In the genomic region with DNA sequence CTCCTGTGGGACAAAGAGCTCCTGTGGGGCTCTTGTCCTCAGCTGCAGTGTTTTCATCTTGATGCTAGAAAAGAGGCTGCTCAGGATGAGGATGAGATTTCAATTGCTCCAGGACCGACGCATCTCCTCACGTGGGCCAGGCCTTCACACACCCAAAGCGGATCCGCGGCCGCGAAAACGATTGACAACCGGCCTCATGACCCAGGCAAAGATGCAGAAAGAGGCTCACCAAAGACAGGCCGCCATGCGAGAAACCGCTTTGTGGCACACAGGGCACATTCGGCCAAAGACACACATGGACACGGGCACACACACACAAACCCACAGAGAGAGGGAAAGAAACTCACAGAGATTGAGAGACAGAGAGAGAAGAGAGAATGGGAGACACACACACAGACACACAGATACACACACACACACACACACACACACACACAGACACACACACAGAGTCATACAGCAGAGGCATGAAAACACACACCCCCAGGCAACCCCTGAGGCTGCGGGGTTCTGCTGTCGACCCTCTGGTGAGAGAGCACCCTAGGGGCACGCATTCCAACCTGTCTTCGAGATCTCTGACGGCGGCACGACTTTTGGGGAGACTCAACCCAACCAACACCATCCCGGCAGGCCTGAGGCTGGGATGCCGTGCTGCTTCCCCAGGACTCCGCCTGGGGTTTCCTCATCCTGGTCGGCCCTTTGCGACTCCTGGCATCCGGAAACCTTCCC, we compare ENCODE assay signal across 8 cellular contexts.
DNase-seq lines count a peak whose midpoint lies in the region; TF ChIP-seq lines count a peak whose summit lies in the region.

No MANE protein-coding gene starts in this region.

- no peaks in the 10 kb centered on the region for H3K36me3 ChIP-seq in hepatocyte (replicated peaks; ENCODE audit: insufficient read depth, low read depth)

- H3K79me1 ChIP-seq in H9 (ENCODE audit: insufficient read depth, low read depth, low read length, poor library complexity, severe bottlenecking), result no peaks in the 10 kb centered on the region

- no peak overlapping the region for H2BK15ac ChIP-seq in H9 (ENCODE audit: low read depth, low read length)

- no peak for DNase-seq in H9
- no peak for DNase-seq in activated CD4-positive, alpha-beta memory T cell treated with anti-CD3 and anti-CD28 coated beads, Interleukin-2, amount 10 ng/mL, durations not matched to agents 7 days and 5 days
- no peak for DNase-seq in hepatocyte (ENCODE audit: low spot score)
- no peak for DNase-seq in NCI-H526 treated with DMSO at 0.1 percent for 48 hours (lab: John Stamatoyannopoulos, UW)
- no peak for DNase-seq in NOMO-1 treated with DMSO at 0.1 percent for 48 hours (lab: John Stamatoyannopoulos, UW; ENCODE audit: unreplicated experiment)
- no peak for DNase-seq in cortex of kidney (lab: John Stamatoyannopoulos, UW)
- no peak for DNase-seq in SHP77 treated with DMSO at 0.1 percent for 48 hours (lab: John Stamatoyannopoulos, UW)

- no peak overlapping the region for H3K56ac ChIP-seq in H9 (ENCODE audit: insufficient read length, low read depth, low read length)

- POLR2A ChIA-PET in activated CD4-positive, alpha-beta memory T cell treated with anti-CD3 and anti-CD28 coated beads, Interleukin-2, amount 10 ng/mL, durations not matched to agents 7 days and 5 days (lab: Charles Lee), result no interaction called here

- H3K4me3 ChIP-seq in hepatocyte, result no peak overlapping the region
- peak overlapping the region; percentile 10 to 29 (median 22) for H3K4me3 ChIP-seq in skin epidermis

- H3T11ph ChIP-seq in H9 (ENCODE audit: low read length), result no peak overlapping the region

- H3K79me2 ChIP-seq in H9 (ENCODE audit: insufficient read depth, low read length) (no peaks in the 10 kb centered on the region), hepatocyte (no peaks in the 10 kb centered on the region)

- no peaks in the 10 kb centered on the region for H3K9me2 ChIP-seq in hepatocyte (replicated peaks; ENCODE audit: insufficient read depth)

- no peak overlapping the region for H4K8ac ChIP-seq in H9 (replicated peaks; ENCODE audit: insufficient read length, low read depth, low read length)

- TF ChIP-seq CTCF in H9 (conservative IDR thresholded peaks at IDR 0.05) (no peak), hepatocyte (IDR thresholded peaks at IDR 0.05; ENCODE audit: poor library complexity) (no peak)

- H3K4me1 ChIP-seq in H9 (ENCODE audit: insufficient read depth, low read length) (no peaks in the 10 kb centered on the region), hepatocyte (ENCODE audit: insufficient read depth) (peaks cover 6% of the 10 kb centered on the region)

- no peak overlapping the region for H2BK20ac ChIP-seq in H9 (ENCODE audit: low read depth, low read length, poor library complexity, severe bottlenecking)

- peaks cover 0 to 2% (median 1%) of the 10 kb centered on the region in 3 experiments; a peak in 2 of 7 replicates for H3K36me3 Mint-ChIP-seq in H9 (ENCODE audit: insufficient read depth in 1 of 3, low read depth in 3 of 3)
- no peaks in the 10 kb centered on the region for H3K36me3 Mint-ChIP-seq in activated CD4-positive, alpha-beta memory T cell treated with anti-CD3 and anti-CD28 coated beads, Interleukin-2, amount 10 ng/mL, durations not matched to agents 7 days and 5 days (ENCODE audit: low read depth)

- H4K5ac ChIP-seq in H9 (ENCODE audit: insufficient read length, low read depth, low read length), result no peak overlapping the region

- H3K4ac ChIP-seq in H9 (ENCODE audit: low read depth, low read length), result no peak overlapping the region

- no peak overlapping the region for H3K18ac ChIP-seq in H9 (ENCODE audit: insufficient read length, low read depth, low read length)

- no peaks in the 10 kb centered on the region for H3K9me3 ChIP-seq in H9 (ENCODE audit: control insufficient read depth, low read depth, low read length)
- H3K9me3 ChIP-seq in hepatocyte (ENCODE audit: low read depth), result no peaks in the 10 kb centered on the region

- H3K27me3 ChIP-seq in H9 (ENCODE audit: insufficient read depth, low read length), result peaks cover 34% of the 10 kb centered on the region
- peaks cover 38% of the 10 kb centered on the region for H3K27me3 ChIP-seq in hepatocyte

- H4K20me1 ChIP-seq in H9 (ENCODE audit: control insufficient read depth, insufficient read depth, insufficient read length) (no peaks in the 10 kb centered on the region), hepatocyte (ENCODE audit: insufficient read depth, poor library complexity, severe bottlenecking) (no peaks in the 10 kb centered on the region)

- no peak overlapping the region for H3K9ac ChIP-seq in H9 (ENCODE audit: extremely low read depth, insufficient read length, low read length)

- CTCF ChIA-PET in activated CD4-positive, alpha-beta memory T cell treated with anti-CD3 and anti-CD28 coated beads, Interleukin-2, amount 10 ng/mL, durations not matched to agents 7 days and 5 days (lab: Charles Lee), result no interaction called here

- H2BK5ac ChIP-seq in H9 (ENCODE audit: insufficient read length, low read length), result no peak overlapping the region

- no peak overlapping the region for H2BK12ac ChIP-seq in H9 (ENCODE audit: insufficient read length, low read depth, low read length)

- no peak overlapping the region for H3K14ac ChIP-seq in H9 (ENCODE audit: insufficient read depth, low read length)

- H2AFZ ChIP-seq in H9 (ENCODE audit: low read length) (no peak overlapping the region), hepatocyte (peak overlapping the region; percentile 50)

- H3K4me2 ChIP-seq in H9 (ENCODE audit: insufficient read depth, insufficient read length, low read length) (peak overlapping the region; percentile 47), hepatocyte (peak overlapping the region; percentile 82)

- peaks cover 2 to 15% of the 10 kb centered on the region in 2 experiments for H3K9me3 Mint-ChIP-seq in H9
- no peaks in the 10 kb centered on the region for H3K9me3 Mint-ChIP-seq in activated CD4-positive, alpha-beta memory T cell treated with anti-CD3 and anti-CD28 coated beads, Interleukin-2, amount 10 ng/mL, durations not matched to agents 7 days and 5 days

- peaks cover 18 to 25% of the 10 kb centered on the region in 2 experiments for H3K4me1 Mint-ChIP-seq in H9
- peaks cover 43% of the 10 kb centered on the region for H3K4me1 Mint-ChIP-seq in activated CD4-positive, alpha-beta memory T cell treated with anti-CD3 and anti-CD28 coated beads, Interleukin-2, amount 10 ng/mL, durations not matched to agents 7 days and 5 days

- H3K4me3 Mint-ChIP-seq in H9, result peak overlapping the region; percentile 37 to 69; a peak in 4 of 5 replicates
- H3K4me3 Mint-ChIP-seq in activated CD4-positive, alpha-beta memory T cell treated with anti-CD3 and anti-CD28 coated beads, Interleukin-2, amount 10 ng/mL, durations not matched to agents 7 days and 5 days, result peak overlapping the region; percentile 23

- H2AK5ac ChIP-seq in H9 (ENCODE audit: insufficient read length, low read length), result no peak overlapping the region

- H3K23ac ChIP-seq in H9 (ENCODE audit: insufficient read length, low read depth, low read length), result no peak overlapping the region

- no peak overlapping the region for H2BK120ac ChIP-seq in H9 (ENCODE audit: low read depth, low read length, poor library complexity, severe bottlenecking)

- H3K27me3 Mint-ChIP-seq in H9 (ENCODE audit: low read depth), result peaks cover 100% of the 10 kb centered on the region
- peaks cover 65% of the 10 kb centered on the region for H3K27me3 Mint-ChIP-seq in activated CD4-positive, alpha-beta memory T cell treated with anti-CD3 and anti-CD28 coated beads, Interleukin-2, amount 10 ng/mL, durations not matched to agents 7 days and 5 days

- H3K27ac Mint-ChIP-seq in H9, result no peak overlapping the region
- no peak overlapping the region for H3K27ac Mint-ChIP-seq in activated CD4-positive, alpha-beta memory T cell treated with anti-CD3 and anti-CD28 coated beads, Interleukin-2, amount 10 ng/mL, durations not matched to agents 7 days and 5 days

- H4K91ac ChIP-seq in H9 (ENCODE audit: insufficient read length, low read depth, low read length), result no peak overlapping the region

- WGBS in H9 (ENCODE audit: extremely low coverage, insufficient read length, low lambda C conversion rate), result no CpG with 5 or more reads among the region's 28 CpGs
- 67% methylated on average over 27 of the region's 28 CpGs for WGBS in hepatocyte (ENCODE audit: low lambda C conversion rate, missing lambda C conversion rate)

- no peak overlapping the region for H3K27ac ChIP-seq in H9 (ENCODE audit: insufficient read length, low read depth, low read length)
- H3K27ac ChIP-seq in hepatocyte, result no peak overlapping the region
- no peak overlapping the region for H3K27ac ChIP-seq in skin epidermis

- H3K23me2 ChIP-seq in H9 (ENCODE audit: insufficient read length, low read depth, low read length, poor library complexity, severe bottlenecking), result peaks cover 10% of the 10 kb centered on the region
